In the genomic region with DNA sequence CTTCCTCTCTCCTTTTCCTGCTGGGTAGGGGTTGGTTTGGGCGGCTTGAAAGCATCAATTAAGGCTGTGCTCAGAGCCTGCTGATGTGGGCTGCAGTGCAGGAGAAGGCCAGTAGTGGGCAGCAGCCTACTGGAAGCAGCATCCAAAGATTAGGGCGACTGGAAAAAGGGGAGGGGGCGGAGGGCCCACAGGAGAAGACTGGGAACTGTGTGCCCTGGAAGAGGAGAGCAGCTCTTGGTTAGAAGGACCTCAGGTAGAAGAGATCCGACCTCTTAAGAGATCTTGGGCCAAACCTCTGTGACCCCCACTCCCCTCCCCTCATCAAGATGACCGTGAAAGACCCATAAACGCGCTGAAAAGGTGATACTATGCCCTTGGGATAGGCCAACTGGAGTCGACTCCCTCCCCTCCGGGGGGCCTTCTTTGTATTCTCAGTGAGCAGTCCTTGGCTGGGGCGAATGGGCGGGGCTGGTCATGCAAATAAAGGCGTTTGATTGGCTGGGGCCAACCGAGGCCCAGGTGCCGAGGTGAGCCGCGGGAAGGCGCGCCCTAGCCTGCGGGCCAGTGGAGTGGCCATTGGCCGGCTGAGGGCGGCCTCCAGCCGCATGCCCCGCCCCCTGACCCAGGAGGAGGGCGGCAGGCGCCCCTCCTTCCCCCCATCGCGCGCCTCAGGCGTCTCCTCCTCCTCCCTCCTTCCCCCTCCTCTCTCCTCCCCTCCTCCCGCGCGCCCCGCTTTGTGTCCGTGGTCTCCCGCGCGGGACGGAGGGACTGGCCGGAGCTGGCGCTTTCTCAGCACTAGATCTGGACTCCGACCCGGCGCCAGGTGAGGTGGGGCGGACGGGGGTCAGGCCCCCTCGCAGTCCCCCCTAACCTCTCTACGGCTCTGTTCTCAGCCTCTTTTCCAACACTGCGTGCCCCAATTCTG, we compare ENCODE assay signal across 8 cellular contexts. TPM values are rescaled to one million over a fixed set of nuclear protein-coding genes. Genes with fewer than 3 reads are reported as not detected.
DNase-seq lines count a peak whose midpoint lies in the region; ATAC-seq lines count a peak whose summit lies in the region.

No MANE protein-coding gene starts in this region.

- H3K4me3 ChIP-seq in mononuclear cell (ENCODE audit: low read length): peak overlapping the region; percentile 29
- H3K4me3 ChIP-seq in stomach smooth muscle (ENCODE audit: low read length in 2 of 2): peak overlapping the region; percentile 60 to 74

- DNase-seq in SIG-M5 treated with dmso at 0.1 percent for 504 hours (lab: John Stamatoyannopoulos, UW; ENCODE audit: unreplicated experiment): peak; percentile 31
- no peak for DNase-seq in SIG-M5 (lab: John Stamatoyannopoulos, UW)
- peak; percentile 97 for DNase-seq in NCI-H345 (lab: John Stamatoyannopoulos, UW)
- peak; percentile 61 for DNase-seq in activated CD4-positive, alpha-beta T cell treated with anti-CD3 and anti-CD28 coated beads, Interleukin-2, amount 50 U/mL, for 1 hour
- peak; percentile 53 for DNase-seq in effector CD8-positive, alpha-beta T cell (lab: John Stamatoyannopoulos, UW)

- H3K9ac ChIP-seq in stomach smooth muscle (ENCODE audit: low read length in 2 of 2): peak overlapping the region; percentile 62 to 64

- no peaks in the 10 kb centered on the region for H3K36me3 ChIP-seq in stomach smooth muscle (ENCODE audit: control insufficient read depth in 2 of 2, insufficient read depth in 2 of 2, low read length in 2 of 2)

- peaks cover 6% of the 10 kb centered on the region for H3K4me1 ChIP-seq in mononuclear cell (ENCODE audit: insufficient read depth, low read length)
- H3K4me1 ChIP-seq in stomach smooth muscle (ENCODE audit: control insufficient read depth, insufficient read depth, low read length): peaks cover 27% of the 10 kb centered on the region

- ATAC-seq in HG03135 (IDR thresholded peaks at IDR 0.05; ENCODE audit: unreplicated experiment): peak; percentile 50

- H3K27me3 ChIP-seq in mononuclear cell (ENCODE audit: insufficient read depth, low read length) (no peaks in the 10 kb centered on the region), stomach smooth muscle (ENCODE audit: control insufficient read depth in 1 of 2, insufficient read depth in 2 of 2, low read length in 2 of 2) (peaks cover 0 to 5% of the 10 kb centered on the region in 2 donors)

- H3K9me3 ChIP-seq in mononuclear cell (ENCODE audit: low read depth, low read length): no peaks in the 10 kb centered on the region
- H3K9me3 ChIP-seq in stomach smooth muscle (ENCODE audit: control insufficient read depth in 2 of 2, low read length in 2 of 2): no peaks in the 10 kb centered on the region

- peak overlapping the region; percentile 69 for H3K27ac ChIP-seq in stomach smooth muscle (ENCODE audit: low read length)

RNA-seq across cellular contexts. Expression of gene DLG3, which starts 10.1 kb away (rescaled TPM):
- total RNA-seq in mononuclear cell: 6.4 TPM

RNA-seq across cellular contexts. Expression of gene GDPD2, which starts 31.6 kb away (rescaled TPM):
- not detected for total RNA-seq in mononuclear cell
